13 cellular contexts compared by ENCODE assay signal in genomic region chr10:77245953-77246352, GRCh38.
DNase-seq lines count a peak whose midpoint lies in the region; ATAC-seq and TF ChIP-seq lines count a peak whose summit lies in the region.
"Had no signal": no experiment of that assay in that cellular context is flagged by ENCODE, and none has a peak within 500 bp of the region (broad histone marks: within the 10 kb centered on the region; RNA-seq: fewer than 3 reads in every experiment).

No MANE protein-coding gene starts in this region.

- DNase-seq in ELR (ENCODE audit: low read depth) = peak; percentile 28
- peak; percentile 42 for DNase-seq in OCI-M1 (lab: John Stamatoyannopoulos, UW)
- DNase-seq in fibroblast of lung (ENCODE audit: low read depth in 2 of 2) = peak; percentile 69 to 73
- DNase-seq in sciatic nerve (ENCODE audit: low spot score) = no peak
- no peak for DNase-seq in erythroblast (lab: John Stamatoyannopoulos, UW)
- DNase-seq in NCI-H2171 (lab: John Stamatoyannopoulos, UW) = no peak
- DNase-seq in activated CD4-positive, alpha-beta T cell treated with anti-CD3 and anti-CD28 coated beads for 1 hour = no peak
- DNase-seq in retina = no peak
- DNase-seq: activated CD4-positive, CD25-positive, alpha-beta regulatory T cell; CD4-positive, alpha-beta memory T cell; central memory CD4-positive, alpha-beta T cell; glutamatergic neuron; SHP77 had no signal

- no peaks in the 10 kb centered on the region for H3K9me3 ChIP-seq in fibroblast of lung (ENCODE audit: control insufficient read depth, insufficient read depth, low read depth, low read length)

- H3K4me1 ChIP-seq in fibroblast of lung (ENCODE audit: control insufficient read depth, extremely low read depth, insufficient read depth, low read length) = peaks cover 18% of the 10 kb centered on the region

- no peak overlapping the region for H3K4me2 ChIP-seq in fibroblast of lung (ENCODE audit: extremely low read depth, insufficient read depth, low read length)

- no peak overlapping the region for H3K27ac ChIP-seq in fibroblast of lung (ENCODE audit: insufficient read depth, low read length)

- TF ChIP-seq POLR2A in erythroblast (IDR thresholded peaks at IDR 0.05; ENCODE audit: low read length) = no peak

- no peak overlapping the region for H3K9ac ChIP-seq in fibroblast of lung (ENCODE audit: insufficient read depth, low read length)

- H3K79me2 ChIP-seq in fibroblast of lung (ENCODE audit: control insufficient read depth, insufficient read depth, low read length) = no peaks in the 10 kb centered on the region

- no peak overlapping the region for H2AFZ ChIP-seq in fibroblast of lung (ENCODE audit: low read length)

- no peak overlapping the region for H3K4me3 ChIP-seq in fibroblast of lung (replicated peaks in 1 of 4; ENCODE audit: control extremely low read depth in 1 of 4, insufficient read depth in 1 of 4, low read depth in 3 of 4, low read length in 4 of 4)

- peak; percentile 74 for ATAC-seq in sciatic nerve

- H4K20me1 ChIP-seq in fibroblast of lung (ENCODE audit: control insufficient read depth, extremely low read depth, insufficient read depth, low read length) = no peaks in the 10 kb centered on the region

- H3K27me3 ChIP-seq in fibroblast of lung (ENCODE audit: control insufficient read depth, insufficient read depth, low read length) = no peaks in the 10 kb centered on the region

- no peaks in the 10 kb centered on the region for H3K36me3 ChIP-seq in fibroblast of lung (ENCODE audit: control insufficient read depth, insufficient read depth, low read length)

- intact Hi-C loops in sciatic nerve (cut with DNase I) = no loop called here

- no peak for TF ChIP-seq CTCF in fibroblast of lung (conservative IDR thresholded peaks at IDR 0.05 in 1 of 2, IDR thresholded peaks at IDR 0.05 in 1 of 2; ENCODE audit: low read depth in 1 of 2, low read length in 2 of 2)

Comparison
In these comparisons a context has a peak if more than half of its experiments do, and no peak if none do; other contexts are left out.
1. DNase-seq: peak in ELR (single experiment), OCI-M1 (single experiment) and fibroblast of lung (2 of 2); none in sciatic nerve (single experiment), erythroblast (0 of 2), NCI-H2171 (single experiment), activated CD4-positive, alpha-beta T cell treated with anti-CD3 and anti-CD28 coated beads for 1 hour (single experiment) and retina (single experiment).